In the genomic region with DNA sequence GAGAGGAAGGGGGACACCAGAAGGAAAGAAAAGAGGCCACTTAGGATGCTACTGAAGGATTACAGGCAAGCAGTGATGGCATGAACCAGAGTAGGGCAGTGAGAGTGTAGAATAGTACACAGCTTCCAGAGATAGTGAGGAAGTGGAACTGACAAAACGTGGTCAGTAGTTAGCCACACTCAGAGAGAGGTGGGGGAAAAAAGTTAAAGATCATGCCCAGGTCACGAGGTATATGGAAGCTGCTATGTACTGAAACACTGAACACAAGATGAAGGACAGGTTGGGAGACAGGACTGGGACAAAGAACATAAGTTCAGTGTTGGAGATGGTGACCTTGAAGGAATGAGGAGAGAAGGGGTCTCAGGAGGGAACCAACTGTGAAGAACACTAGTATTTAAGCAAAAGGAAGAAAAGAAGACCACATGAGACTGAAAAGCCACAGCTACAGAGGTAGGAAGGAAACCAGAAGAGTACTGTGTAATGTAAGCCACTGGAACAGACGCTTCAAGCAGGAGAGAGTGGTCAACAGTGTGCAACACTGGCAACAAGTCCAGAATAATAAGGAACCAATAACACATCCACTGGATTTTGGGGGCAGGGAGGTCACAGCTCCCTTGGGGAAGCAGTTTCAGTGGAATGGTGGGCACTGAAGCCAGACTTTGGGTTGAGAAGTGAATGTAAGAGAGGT, we compare ENCODE assay signal across 8 cellular contexts. TPM values are rescaled to one million over a fixed set of nuclear protein-coding genes. Genes with fewer than 3 reads are reported as not detected.
DNase-seq lines count a peak whose midpoint lies in the region; ATAC-seq lines count a peak whose summit lies in the region.
"Had no signal": no experiment of that assay in that cellular context is flagged by ENCODE, and none has a peak within 500 bp of the region (broad histone marks: within the 10 kb centered on the region; RNA-seq: fewer than 3 reads in every experiment).

No MANE protein-coding gene starts in this region.

- no peak overlapping the region for H4K8ac ChIP-seq in neuronal stem cell (ENCODE audit: low read depth, low read length)

- H3K79me2 ChIP-seq in Karpas-422 (ENCODE audit: low read length): no peaks in the 10 kb centered on the region

- H3K4me3 Mint-ChIP-seq in naive thymus-derived CD4-positive, alpha-beta T cell: peak overlapping the region in 1 of 10 donors; percentile 36

- WGBS in neuronal stem cell (ENCODE audit: extremely low coverage in 2 of 2, insufficient read length in 2 of 2, insufficient replicate concordance in 1 of 2), 2 donors: no CpG with 5 or more reads among the region's 3 CpGs

- H3K9ac ChIP-seq in Karpas-422 (ENCODE audit: low read length): no peak overlapping the region
- H3K9ac ChIP-seq in neuronal stem cell (ENCODE audit: low read depth, low read length, poor library complexity): no peak overlapping the region

- H3K27me3 ChIP-seq in naive thymus-derived CD4-positive, alpha-beta T cell (ENCODE audit: control insufficient read depth in 2 of 2, insufficient read depth in 2 of 2, low read length in 2 of 2): no peaks in the 10 kb centered on the region
- H3K27me3 ChIP-seq in Karpas-422 (ENCODE audit: low read length): no peaks in the 10 kb centered on the region
- no peaks in the 10 kb centered on the region for H3K27me3 ChIP-seq in neuronal stem cell (ENCODE audit: control insufficient read depth in 3 of 3, insufficient read depth in 3 of 3, low read depth in 1 of 3, low read length in 3 of 3)

- peaks cover 0 to 32% (median 6%) of the 10 kb centered on the region in 7 donors for H3K4me1 Mint-ChIP-seq in naive thymus-derived CD4-positive, alpha-beta T cell

- H3K14ac ChIP-seq in neuronal stem cell (ENCODE audit: low read length): no peak overlapping the region

- H4K20me1 ChIP-seq in Karpas-422 (ENCODE audit: insufficient read depth, low read depth, low read length): no peaks in the 10 kb centered on the region

- no peaks in the 10 kb centered on the region for H3K36me3 ChIP-seq in naive thymus-derived CD4-positive, alpha-beta T cell (ENCODE audit: control insufficient read depth in 2 of 3, insufficient read depth in 3 of 3, low read length in 3 of 3)
- H3K36me3 ChIP-seq in Karpas-422 (ENCODE audit: insufficient read depth, low read length) (no peaks in the 10 kb centered on the region), neuronal stem cell (replicated peaks in 1 of 2; ENCODE audit: control insufficient read depth in 2 of 2, insufficient read depth in 2 of 2, low read length in 2 of 2) (no peaks in the 10 kb centered on the region)

- no peaks in the 10 kb centered on the region for H3K9me3 Mint-ChIP-seq in naive thymus-derived CD4-positive, alpha-beta T cell

- no peak overlapping the region for H2AK5ac ChIP-seq in neuronal stem cell (ENCODE audit: low read depth, low read length)

- peak overlapping the region in 3 of 9 donors; percentile 14 to 39 (median 16) for H3K27ac Mint-ChIP-seq in naive thymus-derived CD4-positive, alpha-beta T cell

- peaks cover 0 to 28% (median 14%) of the 10 kb centered on the region in 5 donors for H3K36me3 Mint-ChIP-seq in naive thymus-derived CD4-positive, alpha-beta T cell

- H3K27me3 Mint-ChIP-seq in naive thymus-derived CD4-positive, alpha-beta T cell: no peaks in the 10 kb centered on the region

- intact Hi-C loops in naive thymus-derived CD4-positive, alpha-beta T cell (cut with micrococcal nuclease): no loop called here

- H2BK15ac ChIP-seq in neuronal stem cell (ENCODE audit: low read length): no peak overlapping the region

- no peak overlapping the region for H2AFZ ChIP-seq in Karpas-422 (ENCODE audit: low read length)
- no peak overlapping the region for H2AFZ ChIP-seq in neuronal stem cell (ENCODE audit: low read length)

- DNase-seq in Kasumi-1 (lab: John Stamatoyannopoulos, UW): peak; percentile 14 to 20
- DNase-seq in naive thymus-derived CD4-positive, alpha-beta T cell: no peak
- DNase-seq in Karpas-422: no peak
- DNase-seq in neuronal stem cell (ENCODE audit: low spot score): no peak
- no peak for DNase-seq in NCI-H1930 (lab: John Stamatoyannopoulos, UW)

- no peaks in the 10 kb centered on the region for H3K9me2 ChIP-seq in Karpas-422 (replicated peaks; ENCODE audit: insufficient read depth, low read length)

- no peaks in the 10 kb centered on the region for H3K9me3 ChIP-seq in naive thymus-derived CD4-positive, alpha-beta T cell (ENCODE audit: control insufficient read depth in 2 of 3, low read length in 3 of 3)
- H3K9me3 ChIP-seq in Karpas-422 (ENCODE audit: low read length) (no peaks in the 10 kb centered on the region), neuronal stem cell (replicated peaks in 1 of 2; ENCODE audit: control insufficient read depth in 2 of 2, insufficient read depth in 1 of 2, low read depth in 1 of 2, low read length in 2 of 2) (peaks cover 0 to 4% of the 10 kb centered on the region in 2 donors)

- peaks cover 0 to 4% of the 10 kb centered on the region in 2 donors for H3K4me1 ChIP-seq in naive thymus-derived CD4-positive, alpha-beta T cell (ENCODE audit: control insufficient read depth in 2 of 2, insufficient read depth in 2 of 2, low read length in 2 of 2)
- H3K4me1 ChIP-seq in Karpas-422 (ENCODE audit: low read length) (no peaks in the 10 kb centered on the region), neuronal stem cell (ENCODE audit: control insufficient read depth in 2 of 2, insufficient read depth in 1 of 2, low read depth in 1 of 2, low read length in 2 of 2) (peaks cover 11 to 12% of the 10 kb centered on the region in 2 donors)

- H3K4ac ChIP-seq in neuronal stem cell (ENCODE audit: low read length): no peak overlapping the region

- H3K4me3 ChIP-seq in naive thymus-derived CD4-positive, alpha-beta T cell (ENCODE audit: low read length): no peak overlapping the region
- H3K4me3 ChIP-seq in Karpas-422 (ENCODE audit: low read length) (no peak overlapping the region), neuronal stem cell (ENCODE audit: low read length in 2 of 2) (no peak overlapping the region)

- H3K4me2 ChIP-seq in Karpas-422 (ENCODE audit: low read depth, low read length, poor library complexity, severe bottlenecking): no peak overlapping the region
- H3K4me2 ChIP-seq in neuronal stem cell (ENCODE audit: insufficient read depth, low read length, poor library complexity, severe bottlenecking): no peak overlapping the region

- POLR2A ChIA-PET in naive thymus-derived CD4-positive, alpha-beta T cell (lab: Charles Lee): no interaction called here

- no peaks in the 10 kb centered on the region for H3K79me1 ChIP-seq in neuronal stem cell (ENCODE audit: low read depth, low read length)

- H2BK12ac ChIP-seq in neuronal stem cell (ENCODE audit: low read length): no peak overlapping the region

- ATAC-seq in GM18868 (IDR thresholded peaks at IDR 0.05; ENCODE audit: unreplicated experiment) (peak; percentile 70), GM21825 (IDR thresholded peaks at IDR 0.05; ENCODE audit: unreplicated experiment) (peak; percentile 62)
- ATAC-seq in naive thymus-derived CD4-positive, alpha-beta T cell: peak; percentile 74
- ATAC-seq: Panc1 had no signal

- H4K91ac ChIP-seq in neuronal stem cell (ENCODE audit: low read depth, low read length, poor library complexity): no peak overlapping the region

- no peak overlapping the region for H3K23ac ChIP-seq in neuronal stem cell (ENCODE audit: low read depth, low read length, poor library complexity)

- no peak overlapping the region for H3K18ac ChIP-seq in neuronal stem cell (ENCODE audit: low read length)

- no peak overlapping the region for H2BK5ac ChIP-seq in neuronal stem cell (ENCODE audit: low read length)

- CTCF ChIA-PET in naive thymus-derived CD4-positive, alpha-beta T cell (lab: Charles Lee): no interaction called here

- no peak overlapping the region for H2BK120ac ChIP-seq in neuronal stem cell (ENCODE audit: low read depth, low read length)

- no peak overlapping the region for H3K27ac ChIP-seq in naive thymus-derived CD4-positive, alpha-beta T cell (ENCODE audit: low read depth, low read length)
- H3K27ac ChIP-seq in Karpas-422 (ENCODE audit: low read length) (no peak overlapping the region), neuronal stem cell (replicated peaks; ENCODE audit: low read length) (no peak overlapping the region)

RNA-seq across cellular contexts. Expression of gene ELL2, which starts 45.5 kb away (rescaled TPM):
- 10 to 100 TPM; 12.6 to 65.8 (median 41.3) TPM for total RNA-seq in naive thymus-derived CD4-positive, alpha-beta T cell
- 1 to 10 TPM; 1.9 to 2.0 TPM for polyA plus RNA-seq in naive thymus-derived CD4-positive, alpha-beta T cell
- total RNA-seq in Karpas-422 (2014; rRNA removed; shearing (Covaris generic); ENCODE audit: low replicate concordance): 0.32 and 0.48 TPM in 2 replicates
- polyA plus RNA-seq in neuronal stem cell (2013, experiment 1 of 2): 5.8 TPM
- 6.5 TPM for polyA plus RNA-seq in neuronal stem cell (2013, experiment 2 of 2)

Comparison
In these comparisons a context has a peak if more than half of its experiments do, and no peak if none do; other contexts are left out.
1. DNase-seq: peak in Kasumi-1 (2 of 2); none in naive thymus-derived CD4-positive, alpha-beta T cell (0 of 9), Karpas-422 (single experiment), neuronal stem cell (single experiment) and NCI-H1930 (0 of 2).
2. Peak in every context shown above with its lines, with median percentiles within 50 percentile points of each other: ATAC-seq.